7 cellular contexts compared by ENCODE assay signal in the genomic region with DNA sequence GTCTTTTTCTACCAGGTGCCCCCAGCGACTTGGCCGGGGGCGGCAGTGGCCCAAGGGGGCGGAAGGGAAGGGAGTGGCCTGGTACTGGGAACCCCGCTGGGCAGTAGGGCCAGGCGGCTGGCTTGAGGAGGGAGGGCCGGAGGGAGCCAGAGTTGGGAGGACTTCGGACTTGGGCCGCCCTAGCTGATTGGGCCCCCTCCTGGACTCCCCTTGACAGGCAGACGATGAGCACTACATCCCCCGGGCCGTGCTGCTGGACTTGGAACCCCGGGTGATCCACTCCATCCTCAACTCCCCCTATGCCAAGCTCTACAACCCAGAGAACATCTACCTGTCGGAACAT. TPM values are rescaled to one million over a fixed set of nuclear protein-coding genes. Genes with fewer than 3 reads are reported as not detected.
DNase-seq lines count a peak whose midpoint lies in the region; ATAC-seq, FAIRE-seq and TF ChIP-seq lines count a peak whose summit lies in the region.
"Not testable (repeated sequence)": the region's sequence is repeated elsewhere in the genome, so short reads cannot be mapped to it uniquely, and the experiment has no call there.

No MANE protein-coding gene starts in this region.

- H3K36me3 ChIP-seq in PC-9 (ENCODE audit: low read depth); mucosa of stomach (ENCODE audit: control insufficient read depth, insufficient read depth, low read length); gastrocnemius medialis: not testable (repeated sequence)
- H3K36me3 ChIP-seq in left ventricle myocardium inferior: peaks cover 30% of the 10 kb centered on the region

- ATAC-seq in activated T-helper 17 cell treated with anti-CD3 and anti-CD28 coated beads, Interleukin-2, amount 50 U/mL, for 72 hours (replicated peaks); gastrocnemius medialis: not testable (repeated sequence)

- not testable (repeated sequence) for H3K79me2 ChIP-seq in PC-9 (ENCODE audit: low read depth)

- H3K27ac ChIP-seq in PC-9 (peak overlapping the region; percentile 49; the same call in 1 of the 2 replicates), coronary artery (peak overlapping the region; percentile 84), gastrocnemius medialis (peak overlapping the region in 2 of 4 donors; percentile 62 to 72)
- not testable (repeated sequence) for H3K27ac ChIP-seq in left ventricle myocardium inferior (replicated peaks)

- H3K9me3 ChIP-seq in PC-9 (ENCODE audit: insufficient read depth, low read depth); left ventricle myocardium inferior (replicated peaks); mucosa of stomach (ENCODE audit: control insufficient read depth, low read length); gastrocnemius medialis: not testable (repeated sequence)

- H3K4me1 ChIP-seq in PC-9 (replicated peaks; ENCODE audit: insufficient read depth): peaks cover 41% of the 10 kb centered on the region
- peaks cover 31% of the 10 kb centered on the region for H3K4me1 ChIP-seq in left ventricle myocardium inferior
- H3K4me1 ChIP-seq in mucosa of stomach (ENCODE audit: control insufficient read depth, insufficient read depth, low read length): peaks cover 10% of the 10 kb centered on the region
- peaks cover 6 to 12% of the 10 kb centered on the region in 2 donors for H3K4me1 ChIP-seq in gastrocnemius medialis

- H3K9ac ChIP-seq in mucosa of stomach (ENCODE audit: low read length): peak overlapping the region; percentile 71

- H3K9me2 ChIP-seq in PC-9 (ENCODE audit: insufficient read depth): not testable (repeated sequence)

- DNase-seq in GM12891 (ENCODE audit: insufficient read length, low spot score); PC-9; coronary artery (ENCODE audit: low spot score); left ventricle myocardium inferior; gastrocnemius medialis: not testable (repeated sequence)

- H2AFZ ChIP-seq in PC-9: peak overlapping the region; percentile 79

- FAIRE-seq in GM12891 (lab: Jason Lieb, UNC): peak; percentile 85

- POLR2A ChIA-PET in PC-9 (lab: Charles Lee; ENCODE audit: unreplicated experiment): not testable (repeated sequence)

- TF ChIP-seq CTCF in PC-9 (conservative IDR thresholded peaks at IDR 0.05); coronary artery (IDR thresholded peaks at IDR 0.05); left ventricle myocardium inferior (IDR thresholded peaks at IDR 0.05; ENCODE audit: borderline replicate concordance); gastrocnemius medialis (IDR thresholded peaks at IDR 0.05 in 4 of 5, conservative IDR thresholded peaks at IDR 0.05 in 1 of 5): not testable (repeated sequence)

- not testable (repeated sequence) for H3K9me3 Mint-ChIP-seq in activated T-helper 17 cell treated with anti-CD3 and anti-CD28 coated beads, Interleukin-2, amount 50 U/mL, for 72 hours

- H3K27ac Mint-ChIP-seq in activated T-helper 17 cell treated with anti-CD3 and anti-CD28 coated beads, Interleukin-2, amount 50 U/mL, for 72 hours: not testable (repeated sequence)

- not testable (repeated sequence) for H4K20me1 ChIP-seq in PC-9 (ENCODE audit: insufficient read depth)

- in situ Hi-C loops in gastrocnemius medialis (cut with MboI; ENCODE audit: low sequenced_read_pairs in 4 of 4): loop anchor here in 1 of 4 donors (10.0 kb wide), 1 partner anchor 45 kb away; no protein-coding TSS in a partner anchor

- H3K36me3 Mint-ChIP-seq in activated T-helper 17 cell treated with anti-CD3 and anti-CD28 coated beads, Interleukin-2, amount 50 U/mL, for 72 hours (ENCODE audit: low read depth): not testable (repeated sequence)

- intact Hi-C loops in PC-9 (cut with micrococcal nuclease; ENCODE audit: unreplicated experiment) (loop anchor here (5.0 kb wide), 1 partner anchor 38 kb away; no protein-coding TSS in a partner anchor), gastrocnemius medialis (cut with DNase I; ENCODE audit: low total_unique reads) (loop anchor here (2.0 kb wide), 1 partner anchor 19 kb away; no protein-coding TSS in a partner anchor)
- intact Hi-C loops in left ventricle myocardium inferior (cut with micrococcal nuclease): not testable (repeated sequence)

- H3K4me3 Mint-ChIP-seq in activated T-helper 17 cell treated with anti-CD3 and anti-CD28 coated beads, Interleukin-2, amount 50 U/mL, for 72 hours: peak overlapping the region; percentile 90

- peak overlapping the region; percentile 70; the same call in 1 of the 2 replicates for H3K4me3 ChIP-seq in PC-9
- peak overlapping the region; percentile 77 for H3K4me3 ChIP-seq in coronary artery
- peak overlapping the region; percentile 90 for H3K4me3 ChIP-seq in left ventricle myocardium inferior
- not testable (repeated sequence) for H3K4me3 ChIP-seq in mucosa of stomach (ENCODE audit: low read length)
- H3K4me3 ChIP-seq in gastrocnemius medialis: peak overlapping the region; percentile 58 to 76 (median 72)

- H3K4me1 Mint-ChIP-seq in activated T-helper 17 cell treated with anti-CD3 and anti-CD28 coated beads, Interleukin-2, amount 50 U/mL, for 72 hours: peaks cover 16% of the 10 kb centered on the region

- not testable (repeated sequence) for TF ChIP-seq POLR2A in GM12891 (IDR thresholded peaks at IDR 0.05; ENCODE audit: low read depth, low read length); gastrocnemius medialis (IDR thresholded peaks at IDR 0.05)

- H3F3A ChIP-seq in PC-9 (ENCODE audit: insufficient read depth, low read depth): peaks cover 47% of the 10 kb centered on the region

- not testable (repeated sequence) for H3K27me3 ChIP-seq in PC-9 (ENCODE audit: insufficient read depth, low read depth); left ventricle myocardium inferior (ENCODE audit: low read depth); mucosa of stomach (ENCODE audit: control insufficient read depth, insufficient read depth, low read length); gastrocnemius medialis

- not testable (repeated sequence) for BruUV-seq in PC-9 (replicated peaks; lab: Mats Ljungman, UMichigan)

- H3K4me2 ChIP-seq in PC-9: peak overlapping the region; percentile 100

- CTCF ChIA-PET in PC-9 (lab: Charles Lee): not testable (repeated sequence)

- H3K27me3 Mint-ChIP-seq in activated T-helper 17 cell treated with anti-CD3 and anti-CD28 coated beads, Interleukin-2, amount 50 U/mL, for 72 hours: not testable (repeated sequence)

RNA-seq across cellular contexts. Expression of a gene that starts 0.8 kb away (rescaled TPM):
- polyA plus RNA-seq in GM12891 (2012; ENCODE audit: low read depth, missing spikeins): 11.5 TPM
- total RNA-seq in PC-9 (2021) (25.5 and 28.3 TPM in 2 replicates), left ventricle myocardium inferior (15.6 TPM), gastrocnemius medialis (1 to 10 TPM; 3.9 to 5.2 (median 4.2) TPM)
- total RNA-seq in activated T-helper 17 cell treated with anti-CD3 and anti-CD28 coated beads, Interleukin-2, amount 50 U/mL, for 72 hours: 10 to 100 TPM in 1 of 2 donors, 1 to 10 TPM in 1; 7.5 to 15.7 TPM

RNA-seq across cellular contexts. Expression of a gene that starts 16.9 kb away (rescaled TPM):
- 18.3 TPM for polyA plus RNA-seq in GM12891 (2012; ENCODE audit: low read depth, missing spikeins)
- total RNA-seq in PC-9 (2021) (22.5 and 32.2 TPM in 2 replicates), left ventricle myocardium inferior (21.5 TPM), gastrocnemius medialis (10 to 100 TPM; 13.4 to 36.0 (median 31.3) TPM)
- total RNA-seq in activated T-helper 17 cell treated with anti-CD3 and anti-CD28 coated beads, Interleukin-2, amount 50 U/mL, for 72 hours: 1 to 10 TPM in 1 of 2 donors, under 1 TPM in 1; 0.61 to 1.5 TPM

RNA-seq across cellular contexts. Expression of a gene that starts 21.7 kb away (rescaled TPM):
- 16.2 TPM for polyA plus RNA-seq in GM12891 (2012; ENCODE audit: low read depth, missing spikeins)
- total RNA-seq in PC-9 (2021) (0.25 TPM in 1 of 2 replicates, not detected in the other), left ventricle myocardium inferior (0.88 TPM), gastrocnemius medialis (1 to 10 TPM; 2.0 to 4.6 (median 4.0) TPM)
- 1 to 10 TPM in 1 of 2 donors, under 1 TPM in 1; 0.82 to 1.1 TPM for total RNA-seq in activated T-helper 17 cell treated with anti-CD3 and anti-CD28 coated beads, Interleukin-2, amount 50 U/mL, for 72 hours

RNA-seq across cellular contexts. Expression of a gene that starts 22.4 kb away (rescaled TPM):
- 21.7 TPM for polyA plus RNA-seq in GM12891 (2012; ENCODE audit: low read depth, missing spikeins)
- total RNA-seq in PC-9 (2021) (1.4 and 1.8 TPM in 2 replicates), left ventricle myocardium inferior (4.2 TPM), gastrocnemius medialis (under 1 TPM; 0.22 to 0.41 (median 0.40) TPM)
- 1 to 10 TPM in 1 of 2 donors, under 1 TPM in 1; 0.61 to 2.8 TPM for total RNA-seq in activated T-helper 17 cell treated with anti-CD3 and anti-CD28 coated beads, Interleukin-2, amount 50 U/mL, for 72 hours

RNA-seq across cellular contexts. Expression of a gene that starts 50.4 kb away (rescaled TPM):
- polyA plus RNA-seq in GM12891 (2012; ENCODE audit: low read depth, missing spikeins): 86.3 TPM
- total RNA-seq in PC-9 (2021): 79.1 and 85.6 TPM in 2 replicates
- 10 to 100 TPM; 55.8 to 88.4 TPM for total RNA-seq in activated T-helper 17 cell treated with anti-CD3 and anti-CD28 coated beads, Interleukin-2, amount 50 U/mL, for 72 hours
- total RNA-seq in left ventricle myocardium inferior: 48.0 TPM
- total RNA-seq in gastrocnemius medialis: 100 to 1,000 TPM in 1 of 4 donors, 10 to 100 TPM in 3; 54.7 to 125 (median 91.7) TPM
